24 cellular contexts compared by ENCODE assay signal in genomic region chr3:171194965-171195364, GRCh38.
"Had no signal": no experiment of that assay in that cellular context is flagged by ENCODE, and none has a peak within 500 bp of the region (broad histone marks: within the 10 kb centered on the region; RNA-seq: fewer than 3 reads in every experiment).

No MANE protein-coding gene starts in this region.

- H3K4me3 ChIP-seq: ovary, psoas muscle, right lobe of liver, sigmoid colon, suprapubic skin, testis, tibial artery, transverse colon, upper lobe of right lung, uterus had no signal

- DNase-seq: naive thymus-derived CD8-positive, alpha-beta T cell; nephron progenitor cell; occipital lobe; ovary; posterior cingulate gyrus; psoas muscle; right cardiac atrium; right lobe of liver; sigmoid colon; small intestine; stimulated activated CD4-positive, alpha-beta T cell treated with anti-CD3 and anti-CD28 coated beads, Interleukin-1b, Interleukin-23, amount 100 ng/mL, for 48 hours; stimulated activated CD4-positive, alpha-beta T cell treated with anti-CD3 and anti-CD28 coated beads, Interleukin-4, amount 100 ng/mL, for 1 hour; stimulated activated CD4-positive, alpha-beta T cell treated with anti-CD3 and anti-CD28 coated beads, Interleukin-4, amount 100 ng/mL, for 4 hours; stimulated activated CD8-positive, alpha-beta memory T cell treated with anti-CD3 and anti-CD28 coated beads, Interleukin-4, amount 100 ng/mL, for 48 hours; stimulated activated naive CD4-positive, alpha-beta T cell; stimulated activated naive CD8-positive, alpha-beta T cell treated with anti-CD3 and anti-CD28 coated beads, Interleukin-15, amount 100 ng/mL, for 72 hours; stimulated activated naive CD8-positive, alpha-beta T cell treated with anti-CD3 and anti-CD28 coated beads, Interleukin-15, Interleukin-2, amounts not matched to agents 100 U/mL and 50 U/mL, for 24 hours; substantia nigra; testis; tibial artery; transverse colon; upper lobe of right lung; uterus had no signal
